Comparison of ENCODE assay signal across 20 cellular contexts in the genomic region with DNA sequence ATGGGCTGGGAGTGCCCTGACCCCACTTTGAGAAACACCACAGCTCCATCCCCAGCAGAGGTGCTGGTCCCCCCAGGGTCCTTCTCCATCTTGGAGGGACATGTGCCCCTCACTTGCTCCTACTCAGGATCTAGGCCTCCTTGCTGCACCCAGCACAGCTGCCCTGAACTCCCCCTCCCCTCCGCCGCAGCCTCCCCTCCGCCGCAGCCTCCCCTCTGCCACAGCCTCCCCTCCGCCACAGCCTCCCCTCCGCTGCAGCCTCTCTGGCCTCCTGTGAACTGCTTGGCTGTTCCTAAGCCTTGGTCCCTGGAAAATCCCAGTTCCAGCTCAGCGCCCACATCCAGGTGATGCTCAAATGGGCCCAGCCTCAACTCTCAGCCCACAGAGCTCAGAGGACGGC. TPM values are rescaled to one million over a fixed set of nuclear protein-coding genes. Genes with fewer than 3 reads are reported as not detected.
DNase-seq lines count a peak whose midpoint lies in the region; ATAC-seq, FAIRE-seq and TF ChIP-seq lines count a peak whose summit lies in the region.
"Had no signal": no experiment of that assay in that cellular context is flagged by ENCODE, and none has a peak within 500 bp of the region (broad histone marks: within the 10 kb centered on the region; RNA-seq: fewer than 3 reads in every experiment).

No MANE protein-coding gene starts in this region.

- H3K4me1 ChIP-seq in astrocyte (ENCODE audit: insufficient read depth, low read length) = no peaks in the 10 kb centered on the region
- H3K4me1 ChIP-seq: A549, Caco-2, HAP-1 had no signal

- H3K4me2 ChIP-seq in astrocyte (ENCODE audit: low read length) = no peak overlapping the region
- H3K4me2 ChIP-seq: A549 had no signal

- H3K36me3 Mint-ChIP-seq in astrocyte (ENCODE audit: low read depth, unreplicated experiment) = no peaks in the 10 kb centered on the region

- peaks cover 67% of the 10 kb centered on the region for H3K27me3 Mint-ChIP-seq in astrocyte (ENCODE audit: low read depth, unreplicated experiment)

- peaks cover 6% of the 10 kb centered on the region for H3K4me1 Mint-ChIP-seq in astrocyte (ENCODE audit: low read depth, unreplicated experiment)

- intact Hi-C loops in sciatic nerve (cut with DNase I) = no loop called here

- H4K20me1 ChIP-seq in astrocyte (ENCODE audit: insufficient read depth, low read length) = no peaks in the 10 kb centered on the region

- H2AFZ ChIP-seq in astrocyte (ENCODE audit: low read depth, low read length) = no peak overlapping the region

- H3K9me3 Mint-ChIP-seq in astrocyte (ENCODE audit: unreplicated experiment) = peaks cover 4% of the 10 kb centered on the region
- H3K9me3 Mint-ChIP-seq: CD4-positive, alpha-beta T cell had no signal

- peak; percentile 46 for DNase-seq in activated effector memory CD4-positive, alpha-beta T cell treated with anti-CD3 and anti-CD28 coated beads, Interleukin-2, amount 50 U/mL, for 16 hours
- DNase-seq in activated effector memory CD4-positive, alpha-beta T cell treated with Interleukin-2 at 50 U/mL for 16 hours = no peak
- DNase-seq in astrocyte (ENCODE audit: low read depth) = no peak
- DNase-seq in sciatic nerve (ENCODE audit: low spot score) = peak; percentile 31
- DNase-seq in islet precursor cell = no peak
- no peak for DNase-seq in KG1 (lab: John Stamatoyannopoulos, UW)
- DNase-seq: AML-193; Caco-2; CD4-positive, alpha-beta T cell had no signal

- H3K27me3 ChIP-seq in astrocyte (ENCODE audit: insufficient read depth, low read length) = peaks cover 15% of the 10 kb centered on the region

- H3K4me3 ChIP-seq in astrocyte (ENCODE audit: insufficient read depth, low read depth, low read length) = no peak overlapping the region
- H3K4me3 ChIP-seq: A549, HAP-1 had no signal

- no peak overlapping the region for H3K27ac ChIP-seq in astrocyte (ENCODE audit: low read depth, low read length)
- H3K27ac ChIP-seq: 22Rv1, A549, C4-2B had no signal

- peak overlapping the region; percentile 26 for H3K27ac Mint-ChIP-seq in astrocyte (ENCODE audit: unreplicated experiment)
- H3K27ac Mint-ChIP-seq: CD4-positive, alpha-beta T cell had no signal

- TF ChIP-seq CTCF in astrocyte (IDR thresholded peaks at IDR 0.05; ENCODE audit: insufficient read depth, low read depth, low read length) = no peak

- no peak overlapping the region for H3K4me3 Mint-ChIP-seq in astrocyte (ENCODE audit: unreplicated experiment)
- H3K4me3 Mint-ChIP-seq: CD4-positive, alpha-beta T cell had no signal

- no peak for FAIRE-seq in astrocyte (lab: Jason Lieb, UNC)
- FAIRE-seq: A549, D721Med, G401.6, GM12891, GM19239 had no signal

- peaks cover 5% of the 10 kb centered on the region for H3K9me3 ChIP-seq in astrocyte (ENCODE audit: insufficient read depth, low read depth, low read length)
- H3K9me3 ChIP-seq: A549, Caco-2, HAP-1 had no signal

- H3K9ac ChIP-seq in astrocyte (ENCODE audit: low read length) = no peak overlapping the region

- no peaks in the 10 kb centered on the region for H3K79me2 ChIP-seq in astrocyte (ENCODE audit: insufficient read depth, low read length)

- H3K36me3 ChIP-seq in astrocyte (ENCODE audit: insufficient read depth, low read length) = no peaks in the 10 kb centered on the region
- H3K36me3 ChIP-seq: HAP-1 had no signal

- ATAC-seq in sciatic nerve (no peak), HG03342 (IDR thresholded peaks at IDR 0.05; ENCODE audit: unreplicated experiment) (no peak)
- ATAC-seq: A549 had no signal

RNA-seq across cellular contexts. Expression of gene TSPEAR, which starts 15.9 kb away (rescaled TPM):
- not detected in 2 replicates for total RNA-seq in astrocyte
- not detected for total RNA-seq in sciatic nerve
- total RNA-seq: CD4-positive, alpha-beta T cell; HT-29 had no signal

RNA-seq across cellular contexts. Expression of gene KRTAP10-12, which starts 30.3 kb away (rescaled TPM):
- total RNA-seq in astrocyte (not detected in 2 replicates), sciatic nerve (not detected)
- total RNA-seq: Caco-2; CD4-positive, alpha-beta T cell; H4; HT-29 had no signal

RNA-seq across cellular contexts. Expression of gene KRTAP12-1, which starts 45.4 kb away (rescaled TPM):
- total RNA-seq in astrocyte (not detected in 2 replicates), sciatic nerve (not detected)
- total RNA-seq: Caco-2; CD4-positive, alpha-beta T cell; H4; HT-29 had no signal

Comparison
In these comparisons a context has a peak if more than half of its experiments do, and no peak if none do; other contexts are left out.
1. DNase-seq: peak in activated effector memory CD4-positive, alpha-beta T cell treated with anti-CD3 and anti-CD28 coated beads, Interleukin-2, amount 50 U/mL, for 16 hours (single experiment) and sciatic nerve (single experiment); none in activated effector memory CD4-positive, alpha-beta T cell treated with Interleukin-2 at 50 U/mL for 16 hours (single experiment), astrocyte (single experiment), islet precursor cell (single experiment) and KG1 (single experiment).